Comparison of ENCODE assay signal across 8 cellular contexts in genomic region chr20:25389858-25390537, GRCh38. TPM values are rescaled to one million over a fixed set of nuclear protein-coding genes. Genes with fewer than 3 reads are reported as not detected.
DNase-seq lines count a peak whose midpoint lies in the region; ATAC-seq and TF ChIP-seq lines count a peak whose summit lies in the region.

No MANE protein-coding gene starts in this region.

- ATAC-seq in GM18867 (IDR thresholded peaks at IDR 0.05; ENCODE audit: unreplicated experiment) (peak; percentile 33), HG03064 (IDR thresholded peaks at IDR 0.05; ENCODE audit: low read depth, unreplicated experiment) (peak; percentile 30)

- H3K4me3 ChIP-seq in ACC112 (ENCODE audit: low read depth, low read length) (peak overlapping the region; percentile 97), OCI-LY3 (ENCODE audit: low read length) (peak overlapping the region; percentile 98), cardiac muscle cell (peak overlapping the region; percentile 70)

- TF ChIP-seq CTCF in OCI-LY3 (IDR thresholded peaks at IDR 0.05; ENCODE audit: low read depth, low read length) (no peak), cardiac muscle cell (IDR thresholded peaks at IDR 0.05; ENCODE audit: low read depth, low read length) (no peak)

- peak overlapping the region; percentile 86 for H2AFZ ChIP-seq in ACC112 (ENCODE audit: low read length, unreplicated experiment)
- H2AFZ ChIP-seq in OCI-LY3 (ENCODE audit: low read depth, low read length), result peak overlapping the region; percentile 60; the same call in 1 of the 2 replicates

- DNase-seq in activated naive CD4-positive, alpha-beta T cell treated with anti-CD3 and anti-CD28 coated beads, Interleukin-2, amount 50 U/mL, for 16 hours, result peak; percentile 44
- DNase-seq in cardiac muscle cell (ENCODE audit: low read depth in 1 of 2, low spot score in 1 of 2), result peak; percentile 17 to 74
- DNase-seq in posterior vena cava (ENCODE audit: low spot score), result peak; percentile 83
- DNase-seq in kidney glomerular epithelial cell (lab: John Stamatoyannopoulos, UW), result no peak

- intact Hi-C loops in posterior vena cava (cut with DNase I), result loop anchor here (5.0 to 10.0 kb wide), 5 partner anchors 73 to 398 kb away; partner anchors contain the start of genes APMAP (in 2 of the 2) and ACSS1 (in 1 of the 2)

- H3K4me2 ChIP-seq in OCI-LY3 (ENCODE audit: low read length), result peak overlapping the region; percentile 89

- H3K36me3 ChIP-seq in ACC112 (ENCODE audit: insufficient read depth, low read length), result no peaks in the 10 kb centered on the region; the same call in 1 of the 2 replicates
- H3K36me3 ChIP-seq in OCI-LY3 (replicated peaks; ENCODE audit: low read depth, low read length), result no peaks in the 10 kb centered on the region
- H3K36me3 ChIP-seq in cardiac muscle cell, result no peaks in the 10 kb centered on the region

- H3K27me3 ChIP-seq in ACC112 (ENCODE audit: insufficient read depth, low read length) (no peaks in the 10 kb centered on the region), OCI-LY3 (ENCODE audit: low read depth, low read length) (no peaks in the 10 kb centered on the region), cardiac muscle cell (no peaks in the 10 kb centered on the region)

- peaks cover 36% of the 10 kb centered on the region for H3K79me2 ChIP-seq in ACC112 (ENCODE audit: control insufficient read depth, insufficient read depth, low read length, unreplicated experiment)
- H3K79me2 ChIP-seq in OCI-LY3 (ENCODE audit: low read length), result peaks cover 34% of the 10 kb centered on the region

- peak overlapping the region; percentile 93 for H3K9ac ChIP-seq in OCI-LY3 (ENCODE audit: low read length)

- H3K27ac ChIP-seq in ACC112 (ENCODE audit: low read depth, low read length) (peak overlapping the region; percentile 69; the same call in 1 of the 2 replicates), OCI-LY3 (ENCODE audit: low read length) (peak overlapping the region; percentile 17), cardiac muscle cell (peak overlapping the region; percentile 95)

- peaks cover 5% of the 10 kb centered on the region for H3K4me1 ChIP-seq in ACC112 (ENCODE audit: control insufficient read depth, insufficient read depth, low read length, unreplicated experiment)
- peaks cover 8% of the 10 kb centered on the region for H3K4me1 ChIP-seq in OCI-LY3 (ENCODE audit: low read length)
- peaks cover 5% of the 10 kb centered on the region for H3K4me1 ChIP-seq in cardiac muscle cell (ENCODE audit: low read depth)

- H3K9me3 ChIP-seq in OCI-LY3 (ENCODE audit: insufficient read depth, low read length), result no peaks in the 10 kb centered on the region
- H3K9me3 ChIP-seq in cardiac muscle cell (ENCODE audit: low read depth), result no peaks in the 10 kb centered on the region

- H4K20me1 ChIP-seq in OCI-LY3 (ENCODE audit: insufficient read depth, low read length), result no peaks in the 10 kb centered on the region

RNA-seq across cellular contexts. Expression of gene ABHD12, which starts 0.6 kb away (rescaled TPM):
- total RNA-seq in cardiac muscle cell, result 57.4 and 64.1 TPM in 2 replicates
- polyA plus RNA-seq in cardiac muscle cell, result 112 and 113 TPM in 2 replicates
- total RNA-seq in posterior vena cava, result 10 to 100 TPM; 29.3 to 32.7 TPM

RNA-seq across cellular contexts. Expression of gene GINS1, which starts 17.5 kb away (rescaled TPM):
- total RNA-seq in cardiac muscle cell (9.6 and 13.4 TPM in 2 replicates), posterior vena cava (under 1 TPM; 0.69 to 0.81 TPM)
- polyA plus RNA-seq in cardiac muscle cell, result 9.9 and 10.5 TPM in 2 replicates

Comparison
In these comparisons a context has a peak if more than half of its experiments do, and no peak if none do; other contexts are left out.
1. H3K27ac ChIP-seq: peak in every context shown above with its lines; median percentile 95 in cardiac muscle cell; 69 in ACC112; 17 in OCI-LY3.